Comparison of ENCODE assay signal across 18 cellular contexts in genomic region chr6:144843701-144844100, GRCh38.
DNase-seq lines count a peak whose midpoint lies in the region; ATAC-seq and TF ChIP-seq lines count a peak whose summit lies in the region.
"Had no signal": no experiment of that assay in that cellular context is flagged by ENCODE, and none has a peak within 500 bp of the region (broad histone marks: within the 10 kb centered on the region; RNA-seq: fewer than 3 reads in every experiment).

No MANE protein-coding gene starts in this region.

- H3K4me2 ChIP-seq in IMR-90 (ENCODE audit: low read depth, low read length): peak overlapping the region; percentile 84
- H3K4me2 ChIP-seq: A549; BLaER1 treated with 17β-estradiol and CSF1 and Interleukin-3, amounts not matched to agents 10 nM and 100 nM had no signal

- H2AFZ ChIP-seq in IMR-90 (replicated peaks; ENCODE audit: low read length, poor library complexity): no peak overlapping the region

- H3K9me3 ChIP-seq in IMR-90 (ENCODE audit: control insufficient read depth, insufficient read depth, low read length): no peaks in the 10 kb centered on the region
- H3K9me3 ChIP-seq: A549; BLaER1 treated with 17β-estradiol and CSF1 and Interleukin-3, amounts not matched to agents 10 nM and 100 nM; Caco-2 had no signal

- peaks cover 10% of the 10 kb centered on the region for H3K36me3 ChIP-seq in IMR-90 (ENCODE audit: control insufficient read depth, insufficient read depth, low read length)

- H3K27ac ChIP-seq in IMR-90 (ENCODE audit: insufficient read depth, low read length): no peak overlapping the region
- H3K27ac ChIP-seq: 22Rv1; A549; BLaER1 treated with 17β-estradiol and CSF1 and Interleukin-3, amounts not matched to agents 10 nM and 100 nM; C4-2B had no signal

- no peak overlapping the region for H3K14ac ChIP-seq in IMR-90 (replicated peaks; ENCODE audit: low read depth, low read length)

- H3K9me1 ChIP-seq in IMR-90 (ENCODE audit: insufficient read depth, low read length): no peaks in the 10 kb centered on the region

- no peaks in the 10 kb centered on the region for H3K27me3 ChIP-seq in IMR-90 (ENCODE audit: control insufficient read depth, insufficient read depth, low read length)
- H3K27me3 ChIP-seq: BLaER1 treated with 17β-estradiol and CSF1 and Interleukin-3, amounts not matched to agents 10 nM and 100 nM had no signal

- H2AK9ac ChIP-seq in IMR-90 (replicated peaks; ENCODE audit: low read depth, low read length, poor library complexity): no peak overlapping the region

- peak overlapping the region; percentile 84; the same call in 1 of the 2 replicates for H3K18ac ChIP-seq in IMR-90 (ENCODE audit: low read depth, low read length)

- peak overlapping the region; percentile 44; the same call in 1 of the 2 replicates for H4K5ac ChIP-seq in IMR-90 (ENCODE audit: low read depth, low read length)

- TF ChIP-seq POLR2A in IMR-90 (IDR thresholded peaks at IDR 0.05; ENCODE audit: low read depth, low read length): no peak

- H2BK120ac ChIP-seq in IMR-90 (ENCODE audit: low read depth, low read length): no peak overlapping the region

- no peak overlapping the region for H4K91ac ChIP-seq in IMR-90 (ENCODE audit: insufficient read depth, low read depth, low read length)

- no peaks in the 10 kb centered on the region for H3K4me1 Mint-ChIP-seq in activated CD8-positive, alpha-beta T cell treated with anti-CD3 and anti-CD28 coated beads for 36 hours (ENCODE audit: low read depth)
- no peaks in the 10 kb centered on the region for H3K4me1 Mint-ChIP-seq in activated CD8-positive, alpha-beta T cell treated with anti-CD3 and anti-CD28 coated beads, Interleukin-2, amount 10 ng/mL, durations not matched to agents 7 days and 5 days (ENCODE audit: low read depth)
- H3K4me1 Mint-ChIP-seq: B cell had no signal

- WGBS in IMR-90 (ENCODE audit: extremely low coverage in 2 of 2, insufficient read length in 1 of 2), 2 experiments: no CpG with 5 or more reads among the region's 1 CpG

- H2BK20ac ChIP-seq in IMR-90 (ENCODE audit: low read depth, low read length): no peak overlapping the region

- no peak overlapping the region for H2BK15ac ChIP-seq in IMR-90 (ENCODE audit: low read depth, low read length)

- no peak overlapping the region for H3K4me3 Mint-ChIP-seq in activated CD8-positive, alpha-beta T cell treated with anti-CD3 and anti-CD28 coated beads for 36 hours
- H3K4me3 Mint-ChIP-seq in activated CD8-positive, alpha-beta T cell treated with anti-CD3 and anti-CD28 coated beads, Interleukin-2, amount 10 ng/mL, durations not matched to agents 7 days and 5 days: no peak overlapping the region
- H3K4me3 Mint-ChIP-seq: B cell; CD4-positive, alpha-beta T cell; CD8-positive, alpha-beta T cell had no signal

- peaks cover 2% of the 10 kb centered on the region; the same call in 1 of the 2 replicates for H3K4me1 ChIP-seq in IMR-90 (ENCODE audit: control insufficient read depth, insufficient read depth, low read length)
- H3K4me1 ChIP-seq: A549; BLaER1 treated with 17β-estradiol and CSF1 and Interleukin-3, amounts not matched to agents 10 nM and 100 nM; Caco-2 had no signal

- no peak for TF ChIP-seq RAD21 in IMR-90 (IDR thresholded peaks at IDR 0.05; ENCODE audit: low read length)

- BruUV-seq in IMR-90 (replicated peaks; lab: Mats Ljungman, UMichigan): no TSS peak

- H3K23ac ChIP-seq in IMR-90 (ENCODE audit: low read depth, low read length): no peak overlapping the region

- H3K27me3 Mint-ChIP-seq in activated CD8-positive, alpha-beta T cell treated with anti-CD3 and anti-CD28 coated beads for 36 hours: no peaks in the 10 kb centered on the region
- H3K27me3 Mint-ChIP-seq in activated CD8-positive, alpha-beta T cell treated with anti-CD3 and anti-CD28 coated beads, Interleukin-2, amount 10 ng/mL, durations not matched to agents 7 days and 5 days (ENCODE audit: low read depth): no peaks in the 10 kb centered on the region
- H3K27me3 Mint-ChIP-seq: B cell; CD4-positive, alpha-beta T cell had no signal

- H3K9ac ChIP-seq in IMR-90 (ENCODE audit: low read depth, low read length): no peak overlapping the region
- H3K9ac ChIP-seq: BLaER1 treated with 17β-estradiol and CSF1 and Interleukin-3, amounts not matched to agents 10 nM and 100 nM had no signal

- H3K4ac ChIP-seq in IMR-90 (ENCODE audit: low read depth, low read length): no peak overlapping the region; the same call in 1 of the 2 replicates

- no peak for ATAC-seq in activated CD8-positive, alpha-beta T cell treated with anti-CD3 and anti-CD28 coated beads for 36 hours
- no peak for ATAC-seq in activated CD8-positive, alpha-beta T cell treated with anti-CD3 and anti-CD28 coated beads, Interleukin-2, amount 10 ng/mL, durations not matched to agents 7 days and 5 days
- peak; percentile 91 for ATAC-seq in IMR-90 (ENCODE audit: low read depth)
- ATAC-seq in GM21360 (IDR thresholded peaks at IDR 0.05; ENCODE audit: unreplicated experiment): no peak
- ATAC-seq in HG02610 (IDR thresholded peaks at IDR 0.05; ENCODE audit: unreplicated experiment): no peak
- ATAC-seq: A549; CD8-positive, alpha-beta T cell had no signal

- no peak overlapping the region for H3K56ac ChIP-seq in IMR-90 (ENCODE audit: extremely low read depth, insufficient read depth, low read length)

- in situ Hi-C loops in IMR-90 (cut with MboI; ENCODE audit: low sequenced_read_pairs): no loop called here

- peak overlapping the region; percentile 34 for H3K27ac Mint-ChIP-seq in activated CD8-positive, alpha-beta T cell treated with anti-CD3 and anti-CD28 coated beads for 36 hours
- no peak overlapping the region for H3K27ac Mint-ChIP-seq in activated CD8-positive, alpha-beta T cell treated with anti-CD3 and anti-CD28 coated beads, Interleukin-2, amount 10 ng/mL, durations not matched to agents 7 days and 5 days
- H3K27ac Mint-ChIP-seq: B cell; CD8-positive, alpha-beta T cell had no signal

- dilution Hi-C loops in IMR-90 (cut with HindIII; ENCODE audit: low sequenced_read_pairs, unreplicated experiment): no loop called here

- intact Hi-C loops in activated CD8-positive, alpha-beta T cell treated with anti-CD3 and anti-CD28 coated beads for 36 hours (cut with micrococcal nuclease): no loop called here
- intact Hi-C loops in IMR-90 (cut with micrococcal nuclease): loop anchor here (5.0 kb wide), 1 partner anchor 789 kb away; no protein-coding TSS in a partner anchor

- CTCF ChIA-PET in activated CD8-positive, alpha-beta T cell treated with anti-CD3 and anti-CD28 coated beads for 36 hours (lab: Charles Lee): interaction anchor here (0.6 kb wide), 1 partner anchor 59 kb away, joined by 5 read pairs; no protein-coding TSS in a partner anchor
- CTCF ChIA-PET in activated CD8-positive, alpha-beta T cell treated with anti-CD3 and anti-CD28 coated beads, Interleukin-2, amount 10 ng/mL, durations not matched to agents 7 days and 5 days (lab: Charles Lee): interaction anchor here (1.2 kb wide), 1 partner anchor 15 kb away, joined by 3 read pairs; no protein-coding TSS in a partner anchor
- CTCF ChIA-PET in IMR-90 (lab: Yijun Ruan, JAX): no interaction called here

- DNase-seq in activated CD8-positive, alpha-beta T cell treated with anti-CD3 and anti-CD28 coated beads for 36 hours: no peak
- no peak for DNase-seq in activated CD8-positive, alpha-beta T cell treated with anti-CD3 and anti-CD28 coated beads, Interleukin-2, amount 10 ng/mL, durations not matched to agents 7 days and 5 days
- DNase-seq in IMR-90 (peak; percentile 33), fibroblast of peridontal ligament (ENCODE audit: extremely low read depth) (peak; percentile 22)
- DNase-seq: AML-193; Caco-2; Calu3; CD4-positive, alpha-beta T cell; CD8-positive, alpha-beta T cell; DMS79 treated with DMSO at 0.1 percent for 48 hours; GF-D8 had no signal

- peak overlapping the region; percentile 34 for H2BK5ac ChIP-seq in IMR-90 (ENCODE audit: low read depth, low read length, poor library complexity, severe bottlenecking)

- H2AK5ac ChIP-seq in IMR-90 (ENCODE audit: low read depth, low read length): no peak overlapping the region

- H3K79me1 ChIP-seq in IMR-90 (ENCODE audit: low read depth in 1 of 2, low read length in 2 of 2): no peaks in the 10 kb centered on the region

- no peaks in the 10 kb centered on the region for H4K20me1 ChIP-seq in IMR-90 (ENCODE audit: insufficient read depth, low read length)
- H4K20me1 ChIP-seq: BLaER1 treated with 17β-estradiol and CSF1 and Interleukin-3, amounts not matched to agents 10 nM and 100 nM had no signal

- no peak for TF ChIP-seq CTCF in activated CD8-positive, alpha-beta T cell treated with anti-CD3 and anti-CD28 coated beads for 36 hours (IDR thresholded peaks at IDR 0.05)
- no peak for TF ChIP-seq CTCF in IMR-90 (conservative IDR thresholded peaks at IDR 0.05; ENCODE audit: low read depth, low read length)

- H3K4me3 ChIP-seq in IMR-90 (ENCODE audit: insufficient read depth, low read depth, low read length): no peak overlapping the region
- H3K4me3 ChIP-seq: A549; BLaER1 treated with 17β-estradiol and CSF1 and Interleukin-3, amounts not matched to agents 10 nM and 100 nM had no signal

- POLR2A ChIA-PET in activated CD8-positive, alpha-beta T cell treated with anti-CD3 and anti-CD28 coated beads for 36 hours (lab: Charles Lee): no interaction called here
- POLR2A ChIA-PET in activated CD8-positive, alpha-beta T cell treated with anti-CD3 and anti-CD28 coated beads, Interleukin-2, amount 10 ng/mL, durations not matched to agents 7 days and 5 days (lab: Charles Lee): no interaction called here
- POLR2A ChIA-PET in IMR-90 (lab: Charles Lee; ENCODE audit: unreplicated experiment): no interaction called here

- H4K8ac ChIP-seq in IMR-90 (ENCODE audit: low read depth in 2 of 2, low read length in 2 of 2): no peak overlapping the region

- no peaks in the 10 kb centered on the region for H3K9me3 Mint-ChIP-seq in activated CD8-positive, alpha-beta T cell treated with anti-CD3 and anti-CD28 coated beads for 36 hours
- H3K9me3 Mint-ChIP-seq in activated CD8-positive, alpha-beta T cell treated with anti-CD3 and anti-CD28 coated beads, Interleukin-2, amount 10 ng/mL, durations not matched to agents 7 days and 5 days (ENCODE audit: insufficient read depth): no peaks in the 10 kb centered on the region
- H3K9me3 Mint-ChIP-seq: CD4-positive, alpha-beta T cell; CD8-positive, alpha-beta T cell had no signal

- H3K36me3 Mint-ChIP-seq in activated CD8-positive, alpha-beta T cell treated with anti-CD3 and anti-CD28 coated beads for 36 hours (ENCODE audit: low read depth): peaks cover 15% of the 10 kb centered on the region
- peaks cover 60% of the 10 kb centered on the region for H3K36me3 Mint-ChIP-seq in activated CD8-positive, alpha-beta T cell treated with anti-CD3 and anti-CD28 coated beads, Interleukin-2, amount 10 ng/mL, durations not matched to agents 7 days and 5 days (ENCODE audit: low read depth)

TF ChIP-seq in IMR-90, 13 proteins besides CTCF, POLR2A, EP300 and RAD21 (continues in another document):
- no peak for TF ChIP-seq NFE2L2 (IDR thresholded peaks at IDR 0.05; ENCODE audit: low read depth, low read length)
- TF ChIP-seq MAFK (IDR thresholded peaks at IDR 0.05; ENCODE audit: low read depth, low read length): no peak

Comparison
In these comparisons a context has a peak if more than half of its experiments do, and no peak if none do; other contexts are left out.
1. DNase-seq: peak in IMR-90 (single experiment) and fibroblast of peridontal ligament (single experiment); none in activated CD8-positive, alpha-beta T cell treated with anti-CD3 and anti-CD28 coated beads for 36 hours (single experiment) and activated CD8-positive, alpha-beta T cell treated with anti-CD3 and anti-CD28 coated beads, Interleukin-2, amount 10 ng/mL, durations not matched to agents 7 days and 5 days (single experiment).